In the genomic region with DNA sequence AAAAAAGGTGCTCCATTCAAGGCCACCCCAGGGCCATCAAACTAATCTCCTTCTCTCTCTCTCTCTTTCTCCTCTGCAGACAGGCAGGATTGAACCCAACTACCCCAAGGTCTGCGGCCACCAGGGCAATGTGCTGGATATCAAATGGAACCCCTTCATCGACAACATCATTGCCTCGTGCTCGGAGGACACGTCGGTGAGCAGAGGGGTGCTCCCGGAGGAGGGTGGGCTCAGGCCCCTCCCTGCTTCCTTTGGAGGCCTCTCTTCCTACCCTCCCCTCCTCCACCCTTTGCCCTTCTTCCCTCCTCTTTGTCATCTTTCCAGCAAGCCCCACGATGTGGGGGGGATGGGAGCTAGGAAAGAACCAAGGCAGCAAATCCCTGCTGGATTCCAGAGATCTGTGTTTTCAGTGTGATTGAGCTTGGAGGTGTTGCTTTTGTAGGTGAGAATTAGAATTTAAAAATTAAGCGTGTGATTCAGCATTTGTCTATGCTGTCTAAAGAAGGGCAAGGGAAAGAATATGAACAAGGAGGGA, we compare ENCODE assay signal across 19 cellular contexts.
"Had no signal": no experiment of that assay in that cellular context is flagged by ENCODE, and none has a peak within 500 bp of the region (broad histone marks: within the 10 kb centered on the region; RNA-seq: fewer than 3 reads in every experiment).

No MANE protein-coding gene starts in this region.

- H3K4me3 ChIP-seq: colonic mucosa, esophagus muscularis mucosa, right lobe of liver, skin epidermis, upper lobe of right lung had no signal

- H3K4me1 Mint-ChIP-seq: memory B cell had no signal

- H3K36me3 Mint-ChIP-seq: activated naive CD8-positive, alpha-beta T cell treated with anti-CD3 and anti-CD28 coated beads for 36 hours had no signal

- H3K4me3 Mint-ChIP-seq: activated naive CD8-positive, alpha-beta T cell treated with anti-CD3 and anti-CD28 coated beads for 36 hours; activated T-cell treated with anti-CD3 and anti-CD28 coated beads, Interleukin-2, amount 50 U/mL, for 4 hours; memory B cell; nephron had no signal

- ATAC-seq: activated T-cell treated with anti-CD3 and anti-CD28 coated beads, Interleukin-2, amount 50 U/mL, for 4 hours; left cardiac atrium; right lobe of liver; upper lobe of right lung had no signal

- H3K36me3 ChIP-seq: colonic mucosa, right lobe of liver, upper lobe of right lung had no signal

- H3K4me1 ChIP-seq: colonic mucosa, right lobe of liver had no signal

- H3K9me3 ChIP-seq: colonic mucosa, esophagus muscularis mucosa, right lobe of liver, upper lobe of right lung had no signal

- H3K27ac Mint-ChIP-seq: activated naive CD8-positive, alpha-beta T cell treated with anti-CD3 and anti-CD28 coated beads for 36 hours; memory B cell; nephron had no signal

- H3K9me3 Mint-ChIP-seq: activated naive CD8-positive, alpha-beta T cell treated with anti-CD3 and anti-CD28 coated beads for 36 hours; activated T-cell treated with anti-CD3 and anti-CD28 coated beads, Interleukin-2, amount 50 U/mL, for 4 hours; nephron had no signal

- DNase-seq: activated CD4-positive, alpha-beta T cell treated with anti-CD3 and anti-CD28 coated beads for 4 hours; activated CD4-positive, alpha-beta T cell treated with anti-CD3 and anti-CD28 coated beads, Interleukin-2, amount 50 U/mL, for 48 hours; activated CD4-positive, CD25-positive, alpha-beta regulatory T cell; activated CD8-positive, alpha-beta memory T cell treated with anti-CD3 and anti-CD28 coated beads, Interleukin-2, amount 50 U/mL, for 48 hours; activated naive CD4-positive, alpha-beta T cell treated with Interleukin-2 at 50 U/mL for 16 hours; activated naive CD8-positive, alpha-beta T cell treated with anti-CD3 and anti-CD28 coated beads for 36 hours; activated T-cell treated with anti-CD3 and anti-CD28 coated beads, Interleukin-2, amount 50 U/mL, for 4 hours; colonic mucosa; islet precursor cell; left cardiac atrium; right lobe of liver; stimulated activated naive CD4-positive, alpha-beta T cell; T-helper 1 cell; T-helper 9 cell; upper lobe of right lung had no signal

- H3K27me3 ChIP-seq: colonic mucosa, esophagus muscularis mucosa, right lobe of liver, upper lobe of right lung had no signal

- H3K27ac ChIP-seq: colonic mucosa, esophagus muscularis mucosa, right lobe of liver, skin epidermis, upper lobe of right lung had no signal

- H3K27me3 Mint-ChIP-seq: activated naive CD8-positive, alpha-beta T cell treated with anti-CD3 and anti-CD28 coated beads for 36 hours had no signal
